Comparison of ENCODE assay signal across 14 cellular contexts in the genomic region with DNA sequence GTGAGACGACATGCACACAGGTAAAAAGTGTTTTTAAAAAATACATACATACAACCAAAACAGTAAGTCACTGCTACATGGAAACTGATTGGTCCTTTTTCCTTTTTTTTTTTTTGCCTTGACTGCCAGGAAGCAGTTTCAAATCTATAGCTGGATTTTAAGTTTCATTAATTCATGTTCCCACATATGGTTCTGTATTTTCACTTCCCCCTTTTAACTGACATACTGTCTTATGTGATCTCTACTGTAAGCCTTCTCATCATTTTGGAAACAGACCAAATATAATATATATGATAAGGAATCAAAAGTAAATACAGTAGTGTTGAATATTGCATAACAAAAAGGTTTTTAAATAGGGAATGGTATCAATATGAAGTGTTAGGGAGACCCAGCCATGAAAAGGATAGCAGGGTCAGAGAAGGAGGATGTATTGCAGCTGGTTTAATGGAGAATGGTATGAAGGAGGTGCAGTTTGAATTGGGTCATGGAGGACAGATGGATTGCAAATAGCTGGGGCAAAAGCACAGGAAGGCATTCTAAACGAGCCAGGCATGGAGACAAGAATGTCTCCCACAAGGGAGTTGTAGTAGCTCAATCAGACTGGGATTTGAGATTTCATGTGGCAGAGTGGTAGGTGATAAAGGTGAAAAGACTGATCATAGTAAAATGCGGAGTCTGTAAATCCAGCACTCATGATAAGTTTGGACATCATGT. TPM values are rescaled to one million over a fixed set of nuclear protein-coding genes. Genes with fewer than 3 reads are reported as not detected.
DNase-seq lines count a peak whose midpoint lies in the region; ATAC-seq and TF ChIP-seq lines count a peak whose summit lies in the region.
"Had no signal": no experiment of that assay in that cellular context is flagged by ENCODE, and none has a peak within 500 bp of the region (broad histone marks: within the 10 kb centered on the region; RNA-seq: fewer than 3 reads in every experiment).

No MANE protein-coding gene starts in this region.

- TF ChIP-seq CTCF in AG04449 (IDR thresholded peaks at IDR 0.05; ENCODE audit: insufficient read depth, low read length, missing control alignments) (no peak), breast epithelium (IDR thresholded peaks at IDR 0.05) (no peak), osteoblast (IDR thresholded peaks at IDR 0.05; ENCODE audit: extremely low read depth, low read depth, low read length) (no peak)

- DNase-seq in AG04449 (ENCODE audit: low read depth, low spot score) = no peak
- no peak for DNase-seq in MG63
- no peak for DNase-seq in breast epithelium (ENCODE audit: low spot score in 2 of 2)
- DNase-seq in osteoblast (ENCODE audit: insufficient read length, low spot score, missing footprints) = no peak
- DNase-seq in kidney glomerular epithelial cell (lab: John Stamatoyannopoulos, UW) = no peak
- DNase-seq: activated T-cell treated with anti-CD3 and anti-CD28 coated beads, Interleukin-2, amount 50 U/mL, for 72 hours; body of pancreas; C1 segment of cervical spinal cord; naive B cell; NCI-H524 treated with DMSO at 0.1 percent for 48 hours; right lobe of liver had no signal

- POLR2A ChIA-PET in AG04449 (lab: Yijun Ruan, JAX) = interaction anchor here (0.6 to 1.1 kb wide), 3 partner anchors 59 to 354 kb away, joined by 3 to 4 read pairs (median 4); no protein-coding TSS in a partner anchor

- ATAC-seq in GM18858 (IDR thresholded peaks at IDR 0.05; ENCODE audit: unreplicated experiment) = no peak
- ATAC-seq in HG02840 (IDR thresholded peaks at IDR 0.05; ENCODE audit: low FRiP score, unreplicated experiment) = no peak
- no peak for ATAC-seq in GM21723 (IDR thresholded peaks at IDR 0.05; ENCODE audit: unreplicated experiment)
- ATAC-seq: activated T-cell treated with anti-CD3 and anti-CD28 coated beads, Interleukin-2, amount 50 U/mL, for 72 hours; body of pancreas; right lobe of liver had no signal

- H3K9me3 ChIP-seq in MG63 (no peaks in the 10 kb centered on the region), breast epithelium (no peaks in the 10 kb centered on the region), osteoblast (ENCODE audit: low read depth, low read length) (no peaks in the 10 kb centered on the region)
- H3K9me3 ChIP-seq: body of pancreas, right lobe of liver had no signal

- H3K4me2 ChIP-seq in osteoblast (ENCODE audit: insufficient read depth, low read length) = peak overlapping the region; percentile 96

- intact Hi-C loops in breast epithelium (cut with DNase I; ENCODE audit: low total_unique reads) = no loop called here

- no peak for TF ChIP-seq POLR2A in breast epithelium (IDR thresholded peaks at IDR 0.05)

- peak overlapping the region in 1 of 2 donors; percentile 23 for H3K27ac ChIP-seq in breast epithelium
- peak overlapping the region; percentile 59 for H3K27ac ChIP-seq in osteoblast (ENCODE audit: low read depth, low read length)
- H3K27ac ChIP-seq: body of pancreas, right lobe of liver had no signal

- H3K27me3 ChIP-seq in MG63 (no peaks in the 10 kb centered on the region), breast epithelium (no peaks in the 10 kb centered on the region), osteoblast (ENCODE audit: insufficient read depth, low read length) (no peaks in the 10 kb centered on the region)
- H3K27me3 ChIP-seq: body of pancreas, right lobe of liver had no signal

- H3K36me3 ChIP-seq in MG63 (peaks cover 84% of the 10 kb centered on the region), breast epithelium (no peaks in the 10 kb centered on the region), osteoblast (ENCODE audit: insufficient read depth, low read length) (peaks cover 42% of the 10 kb centered on the region)
- H3K36me3 ChIP-seq: right lobe of liver had no signal

- H3K79me2 ChIP-seq in osteoblast (ENCODE audit: insufficient read depth, low read length) = peaks cover 93% of the 10 kb centered on the region

- no peaks in the 10 kb centered on the region for H3K4me1 ChIP-seq in breast epithelium
- H3K4me1 ChIP-seq in osteoblast (ENCODE audit: insufficient read depth, low read length) = peaks cover 55% of the 10 kb centered on the region

- peaks cover 3% of the 10 kb centered on the region for H4K20me1 ChIP-seq in osteoblast (ENCODE audit: insufficient read depth, low read length)

- peak overlapping the region; percentile 43 for H3K4me3 ChIP-seq in AG04449 (ENCODE audit: low read depth, low read length)
- H3K4me3 ChIP-seq in MG63 = peak overlapping the region; percentile 65
- H3K4me3 ChIP-seq in breast epithelium = peak overlapping the region in 2 of 3 donors; percentile 16
- peak overlapping the region; percentile 10 for H3K4me3 ChIP-seq in osteoblast (ENCODE audit: insufficient read depth, low read length)
- H3K4me3 ChIP-seq: body of pancreas, right lobe of liver had no signal

- H2AFZ ChIP-seq in osteoblast (ENCODE audit: low read length) = no peak overlapping the region

- CTCF ChIA-PET in AG04449 (lab: Yijun Ruan, JAX) = interaction anchor here (1.0 to 5.3 kb wide), 7 partner anchors 11 to 358 kb away, joined by 3 to 39 read pairs (median 4); no protein-coding TSS in a partner anchor

RNA-seq across cellular contexts. Expression of gene CAV1, which starts 5.4 kb away (rescaled TPM):
- 287 and 342 TPM in 2 replicates for total RNA-seq in MG63 (2014; rRNA removed; shearing (Covaris generic); ENCODE audit: low replicate concordance)
- total RNA-seq in breast epithelium (100 to 1,000 TPM; 117 to 729 (median 154) TPM), osteoblast (291 and 337 TPM in 2 replicates)

RNA-seq across cellular contexts. Expression of gene CAV2, which starts 30.7 kb away (rescaled TPM):
- 55.9 and 58.1 TPM in 2 replicates for total RNA-seq in MG63 (2014; rRNA removed; shearing (Covaris generic); ENCODE audit: low replicate concordance)
- 100 to 1,000 TPM in 1 of 3 donors, 10 to 100 TPM in 2; 63.3 to 311 (median 97.6) TPM for total RNA-seq in breast epithelium
- 62.8 and 67.3 TPM in 2 replicates for total RNA-seq in osteoblast
- total RNA-seq: activated T-cell treated with anti-CD3 and anti-CD28 coated beads, Interleukin-2, amount 50 U/mL, for 72 hours had no signal

Comparison
In these comparisons a context has a peak if more than half of its experiments do, and no peak if none do; other contexts are left out.
1. H3K4me3 ChIP-seq: peak in every context shown above with its lines; median percentile 65 in MG63; 43 in AG04449; 16 in breast epithelium; 10 in osteoblast.